28 cellular contexts compared by ENCODE assay signal in genomic region chr16:48169896-48170295, GRCh38. TPM values are rescaled to one million over a fixed set of nuclear protein-coding genes. Genes with fewer than 3 reads are reported as not detected.
"Had no signal": no experiment of that assay in that cellular context is flagged by ENCODE, and none has a peak within 500 bp of the region (broad histone marks: within the 10 kb centered on the region; RNA-seq: fewer than 3 reads in every experiment).

No MANE protein-coding gene starts in this region.

- H3K9me3 ChIP-seq: esophagus squamous epithelium, gastrocnemius medialis, heart right ventricle, left lung, lower lobe of right lung had no signal

- H3K4me3 Mint-ChIP-seq: effector memory CD8-positive, alpha-beta T cell; endodermal cell; memory B cell had no signal

- ATAC-seq: effector memory CD8-positive, alpha-beta T cell; esophagus mucosa; gastrocnemius medialis; heart right ventricle; left cardiac atrium; left lung; left ventricle myocardium superior; lower lobe of right lung had no signal

- H3K36me3 Mint-ChIP-seq: memory B cell had no signal

- H3K27ac ChIP-seq: coronary artery, epithelial cell of prostate, esophagus squamous epithelium, gastrocnemius medialis, heart right ventricle, left lung, lower lobe of right lung had no signal

- DNase-seq: dermis blood vessel endothelial cell; effector CD8-positive, alpha-beta T cell; effector memory CD8-positive, alpha-beta T cell; endodermal cell; erythroblast; esophagus squamous epithelium; foreskin fibroblast; foreskin melanocyte; gastrocnemius medialis; glutamatergic neuron; head of caudate nucleus; heart right ventricle; hippocampal formation; left cardiac atrium; left lung; left ventricle myocardium superior; lower lobe of right lung; mammary epithelial cell; mesendoderm; midbrain had no signal

- H3K27ac Mint-ChIP-seq: effector memory CD8-positive, alpha-beta T cell; endodermal cell; memory B cell had no signal

- H3K27me3 ChIP-seq: esophagus squamous epithelium, gastrocnemius medialis, left lung had no signal

- H3K27me3 Mint-ChIP-seq: memory B cell had no signal

- H3K4me3 ChIP-seq: coronary artery, esophagus squamous epithelium, gastrocnemius medialis, heart right ventricle, left lung, lower lobe of right lung had no signal

- H3K36me3 ChIP-seq: esophagus squamous epithelium, gastrocnemius medialis, heart right ventricle, left lung, lower lobe of right lung had no signal

RNA-seq across cellular contexts. Expression of gene ABCC12, which starts 14.1 kb away (rescaled TPM):
- total RNA-seq: dermis blood vessel endothelial cell, esophagus mucosa, esophagus squamous epithelium, glomerular endothelial cell, kidney epithelial cell, left cardiac atrium, left lung, left ventricle myocardium superior, lower lobe of right lung, mammary epithelial cell, mononuclear cell had no signal
- polyA plus RNA-seq: keratinocyte, mammary epithelial cell had no signal
